Comparison of ENCODE assay signal across 39 cellular contexts in genomic region chr1:44157903-44158302, GRCh38. TPM values are rescaled to one million over a fixed set of nuclear protein-coding genes. Genes with fewer than 3 reads are reported as not detected.
"Had no signal": no experiment of that assay in that cellular context is flagged by ENCODE, and none has a peak within 500 bp of the region (broad histone marks: within the 10 kb centered on the region; RNA-seq: fewer than 3 reads in every experiment).

No MANE protein-coding gene starts in this region.

- H3K4me1 ChIP-seq: adrenal gland, ascending aorta, body of pancreas, breast epithelium had no signal

- DNase-seq: activated effector memory CD4-positive, alpha-beta T cell treated with anti-CD3 and anti-CD28 coated beads, Interleukin-2, amount 50 U/mL, for 16 hours; activated effector memory CD4-positive, alpha-beta T cell treated with Interleukin-2 at 50 U/mL for 16 hours; activated gamma-delta T cell; activated gamma-delta T cell treated with Interleukin-2 at 50 U/mL for 16 hours; activated naive CD4-positive, alpha-beta T cell; activated naive CD4-positive, alpha-beta T cell treated with anti-CD3 and anti-CD28 coated beads for 36 hours; activated naive CD4-positive, alpha-beta T cell treated with anti-CD3 and anti-CD28 coated beads, Interleukin-2, amount 10 ng/mL, durations not matched to agents 7 days and 5 days; activated naive CD4-positive, alpha-beta T cell treated with anti-CD3 and anti-CD28 coated beads, Interleukin-2, amount 50 U/mL, for 16 hours; activated naive CD4-positive, alpha-beta T cell treated with Interleukin-2 at 50 U/mL for 16 hours; activated naive CD8-positive, alpha-beta T cell treated with anti-CD3 and anti-CD28 coated beads for 36 hours; activated naive CD8-positive, alpha-beta T cell treated with anti-CD3 and anti-CD28 coated beads, Interleukin-2, amount 10 ng/mL, durations not matched to agents 7 days and 5 days; activated naive CD8-positive, alpha-beta T cell treated with anti-CD3 and anti-CD28 coated beads, Interleukin-2, amount 50 U/mL, for 24 hours; activated T-cell treated with anti-CD3 and anti-CD28 coated beads, Interleukin-2, amount 50 U/mL, for 24 hours; activated T-cell treated with anti-CD3 and anti-CD28 coated beads, Interleukin-2, amount 50 U/mL, for 4 hours; activated T-cell treated with anti-CD3 and anti-CD28 coated beads, Interleukin-2, amount 50 U/mL, for 48 hours; activated T-cell treated with anti-CD3 and anti-CD28 coated beads, Interleukin-2, amount 50 U/mL, for 72 hours; adrenal gland; amniotic stem cell; amygdala; anterior cingulate cortex; aorta; body of pancreas; brain microvascular endothelial cell; caudate nucleus; central memory CD4-positive, alpha-beta T cell; cerebellar nuclear complex had no signal

- H3K9me3 ChIP-seq: adrenal gland, ascending aorta, body of pancreas, breast epithelium had no signal

- ATAC-seq: activated naive CD4-positive, alpha-beta T cell treated with anti-CD3 and anti-CD28 coated beads, Interleukin-2, amount 50 U/mL, for 72 hours; activated naive CD8-positive, alpha-beta T cell treated with anti-CD3 and anti-CD28 coated beads, Interleukin-2, amount 50 U/mL, for 24 hours; activated T-cell treated with anti-CD3 and anti-CD28 coated beads, Interleukin-2, amount 50 U/mL, for 4 hours; activated T-cell treated with anti-CD3 and anti-CD28 coated beads, Interleukin-2, amount 50 U/mL, for 72 hours; activated T-helper 17 cell treated with anti-CD3 and anti-CD28 coated beads, Interleukin-2, amount 50 U/mL, for 72 hours; body of pancreas had no signal

- H3K27me3 ChIP-seq: adrenal gland, ascending aorta, body of pancreas, brain microvascular endothelial cell, breast epithelium, cardiac muscle cell had no signal

- H3K4me3 ChIP-seq: adrenal gland, ascending aorta, body of pancreas, breast epithelium, cardiac muscle cell had no signal

- H3K36me3 ChIP-seq: adrenal gland, ascending aorta, brain microvascular endothelial cell, breast epithelium, cardiac muscle cell had no signal

- H3K27ac ChIP-seq: adrenal gland, ascending aorta, body of pancreas, brain microvascular endothelial cell, breast epithelium, cardiac muscle cell had no signal

- FAIRE-seq: astrocyte, bronchial epithelial cell had no signal

RNA-seq across cellular contexts. Expression of gene KLF18, which starts 16.5 kb away (rescaled TPM):
- total RNA-seq: activated naive CD4-positive, alpha-beta T cell treated with anti-CD3 and anti-CD28 coated beads for 36 hours; activated naive CD4-positive, alpha-beta T cell treated with anti-CD3 and anti-CD28 coated beads, Interleukin-2, amount 50 U/mL, for 72 hours; activated naive CD8-positive, alpha-beta T cell treated with anti-CD3 and anti-CD28 coated beads for 36 hours; activated naive CD8-positive, alpha-beta T cell treated with anti-CD3 and anti-CD28 coated beads, Interleukin-2, amount 10 ng/mL, durations not matched to agents 7 days and 5 days; activated T-cell treated with anti-CD3 and anti-CD28 coated beads, Interleukin-2, amount 50 U/mL, for 4 hours; activated T-cell treated with anti-CD3 and anti-CD28 coated beads, Interleukin-2, amount 50 U/mL, for 72 hours; activated T-helper 1 cell treated with anti-CD3 and anti-CD28 coated beads, Interleukin-12 subunit alpha, Interleukin-12 subunit beta, Interleukin-2, Interleukin-4 antibody, amounts not matched to agents 30 ng/mL and 10 ng/mL and 1 ng/mL, durations not matched to agents 14 hours and 24 hours and 36 hours; activated T-helper 17 cell treated with anti-CD3 and anti-CD28 coated beads, Interleukin-2, amount 50 U/mL, for 72 hours; activated T-helper 2 cell treated with anti-CD3 and anti-CD28 coated beads, Interferon-gamma antibody, Interleukin-2, Interleukin-4, amounts not matched to agents 10 μg/mL and 5 μg/mL and 100 μg/mL, durations not matched to agents 14 hours and 24 hours and 36 hours; adrenal gland; aorta; ascending aorta; astrocyte; body of pancreas; breast epithelium; bronchial epithelial cell; cardiac muscle cell; cardiac septum; cerebellum; chondrocyte had no signal
- polyA plus RNA-seq: adipose tissue, adrenal gland, aorta, cardiac muscle cell had no signal

RNA-seq across cellular contexts. Expression of gene KLF17, which starts 39.3 kb away (rescaled TPM):
- total RNA-seq: activated naive CD4-positive, alpha-beta T cell treated with anti-CD3 and anti-CD28 coated beads for 36 hours; activated naive CD4-positive, alpha-beta T cell treated with anti-CD3 and anti-CD28 coated beads, Interleukin-2, amount 50 U/mL, for 72 hours; activated naive CD8-positive, alpha-beta T cell treated with anti-CD3 and anti-CD28 coated beads for 36 hours; activated naive CD8-positive, alpha-beta T cell treated with anti-CD3 and anti-CD28 coated beads, Interleukin-2, amount 10 ng/mL, durations not matched to agents 7 days and 5 days; activated T-cell treated with anti-CD3 and anti-CD28 coated beads, Interleukin-2, amount 50 U/mL, for 4 hours; activated T-cell treated with anti-CD3 and anti-CD28 coated beads, Interleukin-2, amount 50 U/mL, for 72 hours; activated T-helper 1 cell treated with anti-CD3 and anti-CD28 coated beads, Interleukin-12 subunit alpha, Interleukin-12 subunit beta, Interleukin-2, Interleukin-4 antibody, amounts not matched to agents 30 ng/mL and 10 ng/mL and 1 ng/mL, durations not matched to agents 14 hours and 24 hours and 36 hours; activated T-helper 17 cell treated with anti-CD3 and anti-CD28 coated beads, Interleukin-2, amount 50 U/mL, for 72 hours; activated T-helper 2 cell treated with anti-CD3 and anti-CD28 coated beads, Interferon-gamma antibody, Interleukin-2, Interleukin-4, amounts not matched to agents 10 μg/mL and 5 μg/mL and 100 μg/mL, durations not matched to agents 14 hours and 24 hours and 36 hours; ascending aorta; body of pancreas; breast epithelium; bronchial epithelial cell; cardiac muscle cell; cardiac septum; cerebellum; chondrocyte had no signal
- polyA plus RNA-seq: cardiac muscle cell had no signal
